ENCODE assay signal across 28 cellular contexts in the genomic region with DNA sequence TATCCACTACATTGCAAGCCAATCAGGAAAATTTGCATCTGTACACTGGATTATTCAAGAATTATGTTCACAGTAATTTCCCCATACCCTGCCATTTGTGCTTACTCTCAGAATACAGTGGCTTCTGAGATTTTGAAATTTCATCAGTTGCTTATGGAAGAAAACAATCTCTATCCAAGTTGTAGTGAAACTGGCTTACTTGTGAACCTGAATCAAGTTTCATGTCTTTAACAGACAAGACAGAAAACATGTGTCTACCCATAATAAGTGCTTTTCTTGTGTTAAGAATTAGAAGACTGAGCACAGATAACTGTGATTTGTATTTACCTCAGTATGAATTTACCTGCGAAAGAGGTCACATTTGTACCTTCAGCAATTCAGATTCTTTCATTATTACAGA.
"Had no signal": no experiment of that assay in that cellular context is flagged by ENCODE, and none has a peak within 500 bp of the region (broad histone marks: within the 10 kb centered on the region; RNA-seq: fewer than 3 reads in every experiment).

No MANE protein-coding gene starts in this region.

- H3K9me3 Mint-ChIP-seq: activated CD4-positive, alpha-beta T cell treated with anti-CD3 and anti-CD28 coated beads, Interleukin-2, amount 10 ng/mL, durations not matched to agents 24 days and 14 days had no signal

- H3K9me3 ChIP-seq: esophagus muscularis mucosa, gastroesophageal sphincter, heart right ventricle had no signal

- H3K27ac Mint-ChIP-seq: activated CD4-positive, alpha-beta memory T cell treated with anti-CD3 and anti-CD28 coated beads for 36 hours; activated CD4-positive, alpha-beta T cell treated with anti-CD3 and anti-CD28 coated beads for 36 hours; activated CD4-positive, alpha-beta T cell treated with anti-CD3 and anti-CD28 coated beads, Interleukin-2, amount 10 ng/mL, durations not matched to agents 24 days and 14 days; activated naive CD4-positive, alpha-beta T cell treated with anti-CD3 and anti-CD28 coated beads, Interleukin-2, amount 10 ng/mL, durations not matched to agents 7 days and 5 days; activated naive CD4-positive, alpha-beta T cell treated with anti-CD3 and anti-CD28 coated beads, Interleukin-2, amount 50 U/mL, for 72 hours; activated naive CD8-positive, alpha-beta T cell treated with anti-CD3 and anti-CD28 coated beads, Interleukin-2, amount 10 ng/mL, durations not matched to agents 7 days and 5 days; activated T-cell treated with anti-CD3 and anti-CD28 coated beads, Interleukin-2, amount 50 U/mL, for 24 hours; activated T-cell treated with anti-CD3 and anti-CD28 coated beads, Interleukin-2, amount 50 U/mL, for 72 hours; effector memory CD8-positive, alpha-beta T cell had no signal

- H3K27me3 Mint-ChIP-seq: activated CD4-positive, alpha-beta memory T cell treated with anti-CD3 and anti-CD28 coated beads for 36 hours; activated CD4-positive, alpha-beta T cell treated with anti-CD3 and anti-CD28 coated beads for 36 hours; activated CD4-positive, alpha-beta T cell treated with anti-CD3 and anti-CD28 coated beads, Interleukin-2, amount 10 ng/mL, durations not matched to agents 24 days and 14 days; activated naive CD4-positive, alpha-beta T cell treated with anti-CD3 and anti-CD28 coated beads, Interleukin-2, amount 10 ng/mL, durations not matched to agents 7 days and 5 days; activated naive CD8-positive, alpha-beta T cell treated with anti-CD3 and anti-CD28 coated beads, Interleukin-2, amount 10 ng/mL, durations not matched to agents 7 days and 5 days; activated T-cell treated with anti-CD3 and anti-CD28 coated beads, Interleukin-2, amount 50 U/mL, for 24 hours; central memory CD8-positive, alpha-beta T cell; effector memory CD8-positive, alpha-beta T cell had no signal

- DNase-seq: activated CD4-positive, alpha-beta memory T cell treated with anti-CD3 and anti-CD28 coated beads for 36 hours; activated CD4-positive, alpha-beta T cell treated with anti-CD3 and anti-CD28 coated beads for 36 hours; activated CD4-positive, alpha-beta T cell treated with anti-CD3 and anti-CD28 coated beads, Interleukin-2, amount 10 ng/mL, durations not matched to agents 24 days and 14 days; activated CD4-positive, CD25-positive, alpha-beta regulatory T cell; activated CD4-positive, CD25-positive, alpha-beta regulatory T cell treated with anti-CD3 and anti-CD28 coated beads, Interleukin-2, amount 50 U/mL, for 72 hours; activated CD8-positive, alpha-beta memory T cell treated with anti-CD3 and anti-CD28 coated beads, Interleukin-2, amount 50 U/mL, for 48 hours; activated gamma-delta T cell; activated naive CD4-positive, alpha-beta T cell; activated naive CD4-positive, alpha-beta T cell treated with anti-CD3 and anti-CD28 coated beads, Interleukin-2, amount 10 ng/mL, durations not matched to agents 7 days and 5 days; activated naive CD8-positive, alpha-beta T cell treated with anti-CD3 and anti-CD28 coated beads, Interleukin-2, amount 10 ng/mL, durations not matched to agents 7 days and 5 days; activated T-cell treated with anti-CD3 and anti-CD28 coated beads for 4 hours; activated T-cell treated with anti-CD3 and anti-CD28 coated beads, Interleukin-2, amount 50 U/mL, for 24 hours; activated T-cell treated with anti-CD3 and anti-CD28 coated beads, Interleukin-2, amount 50 U/mL, for 72 hours; amniotic stem cell; anterior cingulate cortex; cortex of kidney; dermis blood vessel endothelial cell; effector CD4-positive, alpha-beta T cell; effector memory CD8-positive, alpha-beta T cell; erythroblast; foreskin keratinocyte; heart right ventricle; T-helper 2 cell had no signal

- H3K36me3 ChIP-seq: brain microvascular endothelial cell, esophagus muscularis mucosa, gastroesophageal sphincter, heart right ventricle had no signal

- H3K27me3 ChIP-seq: brain microvascular endothelial cell, esophagus muscularis mucosa, foreskin keratinocyte, gastroesophageal sphincter, heart right ventricle had no signal

- H3K4me3 ChIP-seq: esophagus muscularis mucosa, gastroesophageal sphincter, heart right ventricle had no signal

- H3K36me3 Mint-ChIP-seq: activated CD4-positive, alpha-beta memory T cell treated with anti-CD3 and anti-CD28 coated beads for 36 hours; activated naive CD4-positive, alpha-beta T cell treated with anti-CD3 and anti-CD28 coated beads, Interleukin-2, amount 10 ng/mL, durations not matched to agents 7 days and 5 days; activated naive CD4-positive, alpha-beta T cell treated with anti-CD3 and anti-CD28 coated beads, Interleukin-2, amount 50 U/mL, for 72 hours; activated naive CD8-positive, alpha-beta T cell treated with anti-CD3 and anti-CD28 coated beads, Interleukin-2, amount 10 ng/mL, durations not matched to agents 7 days and 5 days had no signal

- H3K4me1 ChIP-seq: foreskin keratinocyte, gastroesophageal sphincter had no signal

- ATAC-seq: activated CD4-positive, alpha-beta T cell treated with anti-CD3 and anti-CD28 coated beads for 36 hours; activated naive CD4-positive, alpha-beta T cell treated with anti-CD3 and anti-CD28 coated beads, Interleukin-2, amount 50 U/mL, for 72 hours; activated T-cell treated with anti-CD3 and anti-CD28 coated beads, Interleukin-2, amount 50 U/mL, for 72 hours; effector memory CD8-positive, alpha-beta T cell; foreskin keratinocyte; gastroesophageal sphincter; heart right ventricle had no signal

- H3K4me3 Mint-ChIP-seq: activated CD4-positive, alpha-beta memory T cell treated with anti-CD3 and anti-CD28 coated beads for 36 hours; activated CD4-positive, alpha-beta T cell treated with anti-CD3 and anti-CD28 coated beads for 36 hours; activated CD4-positive, alpha-beta T cell treated with anti-CD3 and anti-CD28 coated beads, Interleukin-2, amount 10 ng/mL, durations not matched to agents 24 days and 14 days; activated naive CD4-positive, alpha-beta T cell treated with anti-CD3 and anti-CD28 coated beads, Interleukin-2, amount 10 ng/mL, durations not matched to agents 7 days and 5 days; activated naive CD8-positive, alpha-beta T cell treated with anti-CD3 and anti-CD28 coated beads, Interleukin-2, amount 10 ng/mL, durations not matched to agents 7 days and 5 days; activated T-cell treated with anti-CD3 and anti-CD28 coated beads, Interleukin-2, amount 50 U/mL, for 24 hours; activated T-cell treated with anti-CD3 and anti-CD28 coated beads, Interleukin-2, amount 50 U/mL, for 72 hours; central memory CD8-positive, alpha-beta T cell; effector memory CD8-positive, alpha-beta T cell had no signal

- H3K27ac ChIP-seq: brain microvascular endothelial cell, esophagus muscularis mucosa, foreskin keratinocyte, gastroesophageal sphincter, heart right ventricle had no signal

- H3K4me1 Mint-ChIP-seq: activated CD4-positive, alpha-beta T cell treated with anti-CD3 and anti-CD28 coated beads for 36 hours; activated CD4-positive, alpha-beta T cell treated with anti-CD3 and anti-CD28 coated beads, Interleukin-2, amount 10 ng/mL, durations not matched to agents 24 days and 14 days; activated naive CD4-positive, alpha-beta T cell treated with anti-CD3 and anti-CD28 coated beads, Interleukin-2, amount 10 ng/mL, durations not matched to agents 7 days and 5 days; activated naive CD8-positive, alpha-beta T cell treated with anti-CD3 and anti-CD28 coated beads, Interleukin-2, amount 10 ng/mL, durations not matched to agents 7 days and 5 days; central memory CD8-positive, alpha-beta T cell had no signal
